In the genomic region with DNA sequence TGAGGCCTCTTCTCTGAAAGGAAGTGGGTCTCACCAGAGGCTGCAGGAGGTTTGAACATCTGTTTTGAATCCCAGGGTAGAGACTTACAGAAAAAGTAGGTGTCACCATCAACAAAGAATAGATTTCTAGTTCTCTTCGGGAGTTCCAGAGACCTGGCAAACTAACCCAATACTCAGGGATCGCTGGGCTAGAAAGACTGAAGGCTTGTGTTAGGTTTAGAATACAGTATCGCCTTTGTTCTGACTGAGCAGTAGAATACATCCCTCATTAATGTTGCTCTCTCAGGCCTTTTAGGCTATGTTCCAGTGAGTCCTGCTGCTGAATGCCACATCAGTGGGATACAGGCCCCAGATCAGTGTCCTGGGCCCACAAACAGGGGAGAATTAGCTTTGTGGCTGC, we compare ENCODE assay signal across 8 cellular contexts. TPM values are rescaled to one million over a fixed set of nuclear protein-coding genes. Genes with fewer than 3 reads are reported as not detected.
DNase-seq lines count a peak whose midpoint lies in the region; ATAC-seq and TF ChIP-seq lines count a peak whose summit lies in the region.

No MANE protein-coding gene starts in this region.

- H3K27me3 ChIP-seq in testis: no peaks in the 10 kb centered on the region

- intact Hi-C loops in testis (cut with DNase I; ENCODE audit: low total_unique reads): no loop called here

- H3K4me1 Mint-ChIP-seq in activated naive CD4-positive, alpha-beta T cell treated with anti-CD3 and anti-CD28 coated beads, Interleukin-2, amount 10 ng/mL, durations not matched to agents 7 days and 5 days: no peaks in the 10 kb centered on the region
- no peaks in the 10 kb centered on the region for H3K4me1 Mint-ChIP-seq in stimulated activated effector memory CD8-positive, alpha-beta T cell treated with anti-CD3 and anti-CD28 coated beads, Interleukin-12 subunit alpha, Interleukin-12 subunit beta, amount 100 ng/mL, for 72 hours

- no peaks in the 10 kb centered on the region for H3K9me3 ChIP-seq in testis

- H3K27ac ChIP-seq in cingulate gyrus (ENCODE audit: low read depth, low read length) (peak overlapping the region; percentile 96), testis (peak overlapping the region; percentile 72 to 87)

- H3K4me1 ChIP-seq in testis: peaks cover 43% of the 10 kb centered on the region

- DNase-seq in LHCN-M2 (ENCODE audit: low read depth): peak; percentile 20
- DNase-seq in medulla oblongata (ENCODE audit: extremely low spot score): peak; percentile 94
- peak; percentile 30 for DNase-seq in testis
- DNase-seq in activated naive CD4-positive, alpha-beta T cell treated with anti-CD3 and anti-CD28 coated beads, Interleukin-2, amount 10 ng/mL, durations not matched to agents 7 days and 5 days: no peak
- DNase-seq in OCI-M2 (lab: John Stamatoyannopoulos, UW; ENCODE audit: unreplicated experiment): no peak
- no peak for DNase-seq in activated CD4-positive, alpha-beta T cell treated with anti-CD3 and anti-CD28 coated beads, Interleukin-2, amount 50 U/mL, for 4 hours
- no peak for DNase-seq in stimulated activated effector memory CD8-positive, alpha-beta T cell treated with anti-CD3 and anti-CD28 coated beads, Interleukin-12 subunit alpha, Interleukin-12 subunit beta, amount 100 ng/mL, for 72 hours (ENCODE audit: low spot score in 2 of 2)

- no peaks in the 10 kb centered on the region for H3K36me3 ChIP-seq in testis (ENCODE audit: low read depth, missing control alignments)

- CTCF ChIA-PET in activated naive CD4-positive, alpha-beta T cell treated with anti-CD3 and anti-CD28 coated beads, Interleukin-2, amount 10 ng/mL, durations not matched to agents 7 days and 5 days (lab: Charles Lee): no interaction called here

- WGBS in testis, 2 donors: 46 to 51% methylated on average over 3 of the region's 3 CpGs

- H3K27me3 Mint-ChIP-seq in activated naive CD4-positive, alpha-beta T cell treated with anti-CD3 and anti-CD28 coated beads, Interleukin-2, amount 10 ng/mL, durations not matched to agents 7 days and 5 days: no peaks in the 10 kb centered on the region

- H3K4me3 ChIP-seq in testis: no peak overlapping the region

- H3K9me3 Mint-ChIP-seq in activated naive CD4-positive, alpha-beta T cell treated with anti-CD3 and anti-CD28 coated beads, Interleukin-2, amount 10 ng/mL, durations not matched to agents 7 days and 5 days: no peaks in the 10 kb centered on the region
- no peaks in the 10 kb centered on the region for H3K9me3 Mint-ChIP-seq in stimulated activated effector memory CD8-positive, alpha-beta T cell treated with anti-CD3 and anti-CD28 coated beads, Interleukin-12 subunit alpha, Interleukin-12 subunit beta, amount 100 ng/mL, for 72 hours

- no peaks in the 10 kb centered on the region for H3K36me3 Mint-ChIP-seq in activated naive CD4-positive, alpha-beta T cell treated with anti-CD3 and anti-CD28 coated beads, Interleukin-2, amount 10 ng/mL, durations not matched to agents 7 days and 5 days
- no peaks in the 10 kb centered on the region for H3K36me3 Mint-ChIP-seq in stimulated activated effector memory CD8-positive, alpha-beta T cell treated with anti-CD3 and anti-CD28 coated beads, Interleukin-12 subunit alpha, Interleukin-12 subunit beta, amount 100 ng/mL, for 72 hours

- H3K27ac Mint-ChIP-seq in activated naive CD4-positive, alpha-beta T cell treated with anti-CD3 and anti-CD28 coated beads, Interleukin-2, amount 10 ng/mL, durations not matched to agents 7 days and 5 days: no peak overlapping the region
- no peak overlapping the region for H3K27ac Mint-ChIP-seq in stimulated activated effector memory CD8-positive, alpha-beta T cell treated with anti-CD3 and anti-CD28 coated beads, Interleukin-12 subunit alpha, Interleukin-12 subunit beta, amount 100 ng/mL, for 72 hours

- no peak overlapping the region for H3K4me3 Mint-ChIP-seq in activated naive CD4-positive, alpha-beta T cell treated with anti-CD3 and anti-CD28 coated beads, Interleukin-2, amount 10 ng/mL, durations not matched to agents 7 days and 5 days
- H3K4me3 Mint-ChIP-seq in stimulated activated effector memory CD8-positive, alpha-beta T cell treated with anti-CD3 and anti-CD28 coated beads, Interleukin-12 subunit alpha, Interleukin-12 subunit beta, amount 100 ng/mL, for 72 hours: no peak overlapping the region

- no peak for ATAC-seq in stimulated activated effector memory CD8-positive, alpha-beta T cell treated with anti-CD3 and anti-CD28 coated beads, Interleukin-12 subunit alpha, Interleukin-12 subunit beta, amount 100 ng/mL, for 72 hours

- no peak for TF ChIP-seq CTCF in testis (IDR thresholded peaks at IDR 0.05)

- TF ChIP-seq POLR2A in testis (IDR thresholded peaks at IDR 0.05): no peak

RNA-seq across cellular contexts. Expression of a gene that starts 27.2 kb away (rescaled TPM):
- 31.3 and 31.5 TPM in 2 replicates for total RNA-seq in LHCN-M2 (2014; rRNA removed)
- polyA plus RNA-seq in LHCN-M2 (2012): 32.8 TPM
- 10 to 100 TPM; 28.7 to 32.3 TPM for total RNA-seq in testis
- 78.1 TPM for polyA plus RNA-seq in testis (ENCODE audit: insufficient read depth, low read depth, low replicate concordance)

Comparison
In these comparisons a context has a peak if more than half of its experiments do, and no peak if none do; other contexts are left out.
1. DNase-seq: peak in LHCN-M2 (single experiment), medulla oblongata (single experiment) and testis (single experiment); none in activated naive CD4-positive, alpha-beta T cell treated with anti-CD3 and anti-CD28 coated beads, Interleukin-2, amount 10 ng/mL, durations not matched to agents 7 days and 5 days (single experiment), OCI-M2 (single experiment), activated CD4-positive, alpha-beta T cell treated with anti-CD3 and anti-CD28 coated beads, Interleukin-2, amount 50 U/mL, for 4 hours (0 of 2) and stimulated activated effector memory CD8-positive, alpha-beta T cell treated with anti-CD3 and anti-CD28 coated beads, Interleukin-12 subunit alpha, Interleukin-12 subunit beta, amount 100 ng/mL, for 72 hours (0 of 2).